ENCODE assay signal across 15 cellular contexts in the genomic region with DNA sequence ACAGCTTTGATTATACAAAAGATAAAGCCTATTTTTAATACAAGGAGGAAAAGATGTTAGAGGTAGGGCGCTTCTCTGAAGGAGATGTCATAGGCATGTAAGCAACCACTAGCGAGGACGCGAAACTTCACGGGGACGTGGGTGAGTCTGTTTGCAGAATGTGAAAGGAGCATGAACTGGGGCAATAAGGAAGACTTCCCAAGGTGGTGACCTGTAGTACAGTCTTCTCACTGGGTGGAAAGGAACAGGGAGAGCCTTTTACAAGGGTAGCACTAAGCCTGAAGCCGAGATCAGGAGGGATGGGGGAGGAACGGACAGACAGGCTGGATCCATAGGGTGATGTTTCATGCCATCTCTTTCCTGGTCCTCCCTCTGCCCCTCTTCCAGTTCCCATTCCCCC.
"Had no signal": no experiment of that assay in that cellular context is flagged by ENCODE, and none has a peak within 500 bp of the region (broad histone marks: within the 10 kb centered on the region; RNA-seq: fewer than 3 reads in every experiment).

No MANE protein-coding gene starts in this region.

- H3K9me3 ChIP-seq: gastroesophageal sphincter had no signal

- H3K36me3 ChIP-seq: brain microvascular endothelial cell, gastroesophageal sphincter had no signal

- H3K27ac ChIP-seq: brain microvascular endothelial cell, coronary artery, gastroesophageal sphincter had no signal

- DNase-seq: activated CD4-positive, alpha-beta T cell treated with anti-CD3 and anti-CD28 coated beads, Interleukin-2, amount 10 ng/mL, durations not matched to agents 24 days and 14 days; activated CD8-positive, alpha-beta T cell treated with anti-CD3 and anti-CD28 coated beads for 36 hours; activated naive CD4-positive, alpha-beta T cell treated with anti-CD3 and anti-CD28 coated beads, Interleukin-2, amount 10 ng/mL, durations not matched to agents 7 days and 5 days; activated naive CD8-positive, alpha-beta T cell treated with anti-CD3 and anti-CD28 coated beads, Interleukin-2, amount 50 U/mL, for 24 hours; activated T-cell treated with anti-CD3 and anti-CD28 coated beads, Interleukin-2, amount 50 U/mL, for 1 hour; brain microvascular endothelial cell; central memory CD4-positive, alpha-beta T cell; immature natural killer cell; kidney glomerular epithelial cell; stimulated activated CD4-positive, alpha-beta T cell treated with anti-CD3 and anti-CD28 coated beads, Interleukin-1b, Interleukin-23, amount 100 ng/mL, for 48 hours; stimulated activated CD8-positive, alpha-beta memory T cell treated with anti-CD3 and anti-CD28 coated beads, Interleukin-4, amount 100 ng/mL, for 48 hours; stimulated activated naive CD4-positive, alpha-beta T cell had no signal

- H3K27me3 ChIP-seq: brain microvascular endothelial cell, gastroesophageal sphincter had no signal

- H3K4me3 ChIP-seq: coronary artery, gastroesophageal sphincter had no signal

- ATAC-seq: activated CD8-positive, alpha-beta T cell treated with anti-CD3 and anti-CD28 coated beads for 36 hours; activated naive CD8-positive, alpha-beta T cell treated with anti-CD3 and anti-CD28 coated beads, Interleukin-2, amount 50 U/mL, for 24 hours; natural killer cell treated with Interleukin-12 subunit alpha and Interleukin-12 subunit beta and Interleukin-15 and Interleukin-18, amount 100 ng/mL, for 72 hours had no signal
